Comparison of ENCODE assay signal across 9 cellular contexts in the genomic region with DNA sequence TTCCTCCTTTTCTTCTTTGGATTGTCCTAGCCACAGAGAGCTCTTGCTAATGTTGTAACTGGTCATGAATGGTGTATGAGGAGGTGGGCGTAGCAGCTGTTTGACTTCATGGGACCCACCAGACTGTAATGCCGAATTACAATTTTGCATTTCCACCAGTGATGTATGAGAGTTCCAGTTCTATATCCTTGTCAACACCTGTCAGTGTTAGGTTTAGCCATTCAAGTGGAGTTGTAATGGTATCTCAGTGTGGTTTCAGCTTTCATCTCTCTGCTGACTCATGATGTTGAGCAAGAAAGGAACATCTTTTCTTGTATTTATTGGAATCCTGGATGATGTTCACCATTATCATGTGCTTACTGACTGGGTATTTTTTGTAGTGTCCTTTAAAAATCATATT. TPM values are rescaled to one million over a fixed set of nuclear protein-coding genes. Genes with fewer than 3 reads are reported as not detected.
DNase-seq lines count a peak whose midpoint lies in the region; ATAC-seq, FAIRE-seq and TF ChIP-seq lines count a peak whose summit lies in the region.
"Had no signal": no experiment of that assay in that cellular context is flagged by ENCODE, and none has a peak within 500 bp of the region (broad histone marks: within the 10 kb centered on the region; RNA-seq: fewer than 3 reads in every experiment).

No MANE protein-coding gene starts in this region.

- ATAC-seq in GM21619 (IDR thresholded peaks at IDR 0.05; ENCODE audit: unreplicated experiment): peak; percentile 36
- peak; percentile 67 for ATAC-seq in omental fat pad (ENCODE audit: low FRiP score)
- ATAC-seq in left lobe of liver: no peak

- H3K36me3 ChIP-seq in KOPT-K1 (ENCODE audit: insufficient read depth, low read length): peaks cover 7% of the 10 kb centered on the region; the same call in 1 of the 2 replicates

- TF ChIP-seq POLR2A in GM12892 (IDR thresholded peaks at IDR 0.05; ENCODE audit: low read depth, low read length): no peak

- no peak for TF ChIP-seq CTCF in omental fat pad (IDR thresholded peaks at IDR 0.05)

- H3K9me3 ChIP-seq in KOPT-K1 (ENCODE audit: insufficient read depth, low read length, poor library complexity, severe bottlenecking): no peaks in the 10 kb centered on the region
- H3K9me3 ChIP-seq: SJSA1 had no signal

- DNase-seq in GM12892 (ENCODE audit: insufficient read length) (no peak), amniotic epithelial cell (ENCODE audit: low read depth) (peak; percentile 88), omental fat pad (ENCODE audit: low spot score) (no peak), left lobe of liver (ENCODE audit: low spot score) (no peak), retina (no peak)
- DNase-seq in stimulated activated CD4-positive, alpha-beta T cell treated with anti-CD3 and anti-CD28 coated beads, Interleukin-4, amount 100 ng/mL, for 4 hours: no peak

- peak overlapping the region; percentile 89 for H3K27ac ChIP-seq in KOPT-K1 (ENCODE audit: low read depth, low read length, poor library complexity, severe bottlenecking)
- H3K27ac ChIP-seq: SJSA1 had no signal

- FAIRE-seq in GM12892 (lab: Jason Lieb, UNC): peak; percentile 79

RNA-seq across cellular contexts. Expression of gene IGF2R, which starts 5.1 kb away (rescaled TPM):
- 20.1 TPM for polyA plus RNA-seq in GM12892 (2012; ENCODE audit: missing spikeins)
- 100 to 1,000 TPM in 3 of 4 donors, 10 to 100 TPM in 1; 69.9 to 131 (median 110) TPM for total RNA-seq in omental fat pad
- total RNA-seq in left lobe of liver: 51.5 TPM
